8 cellular contexts compared by ENCODE assay signal in the genomic region with DNA sequence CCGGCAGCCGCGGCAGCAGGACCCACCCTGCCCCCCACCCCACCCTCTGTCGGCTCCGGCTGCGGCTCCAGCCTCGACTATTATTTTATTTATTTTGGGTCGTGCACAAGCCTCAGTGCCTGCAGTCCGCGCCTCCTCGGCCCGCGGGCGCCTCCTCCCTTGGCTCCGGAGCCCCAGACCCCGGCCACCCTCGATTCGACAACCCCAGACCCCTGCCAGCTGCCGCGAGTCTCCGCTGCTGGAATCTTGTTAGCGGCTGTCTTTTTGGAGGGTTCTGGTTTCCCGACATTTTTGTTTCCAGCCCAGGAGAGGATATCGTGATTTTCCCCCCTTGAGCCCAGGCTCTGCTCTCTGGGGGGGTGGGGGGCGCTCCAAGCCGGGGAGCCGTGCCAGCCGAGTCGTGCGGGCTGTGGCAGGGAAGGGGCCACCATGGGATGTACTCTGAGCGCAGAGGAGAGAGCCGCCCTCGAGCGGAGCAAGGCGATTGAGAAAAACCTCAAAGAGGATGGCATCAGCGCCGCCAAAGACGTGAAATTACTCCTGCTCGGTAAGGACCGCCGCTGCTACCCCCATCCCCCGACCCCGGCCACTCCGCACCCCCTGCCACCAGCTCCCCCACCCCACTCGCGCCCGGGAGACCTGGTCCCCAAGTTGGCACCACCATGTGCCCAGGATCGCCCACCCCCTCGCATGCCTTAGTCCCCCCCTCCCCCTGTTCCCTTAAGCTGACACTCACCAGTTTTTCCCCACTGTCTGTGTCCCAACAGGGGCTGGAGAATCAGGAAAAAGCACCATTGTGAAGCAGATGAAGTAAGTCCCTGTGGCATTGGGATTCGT. TPM values are rescaled to one million over a fixed set of nuclear protein-coding genes. Genes with fewer than 3 reads are reported as not detected.
DNase-seq lines count a peak whose midpoint lies in the region; ATAC-seq and TF ChIP-seq lines count a peak whose summit lies in the region.
"Had no signal": no experiment of that assay in that cellular context is flagged by ENCODE, and none has a peak within 500 bp of the region (broad histone marks: within the 10 kb centered on the region; RNA-seq: fewer than 3 reads in every experiment).

No MANE protein-coding gene starts in this region.

- POLR2A ChIA-PET in activated CD4-positive, alpha-beta memory T cell treated with anti-CD3 and anti-CD28 coated beads, Interleukin-2, amount 10 ng/mL, durations not matched to agents 7 days and 5 days (lab: Charles Lee) = interaction anchor here (1.0 to 1.4 kb wide), 3 partner anchors 10 to 87 kb away, joined by 3 to 4 read pairs (median 4); no protein-coding TSS in a partner anchor

- H3K36me3 Mint-ChIP-seq in HFFc6 (ENCODE audit: low read depth) = no peaks in the 10 kb centered on the region
- H3K36me3 Mint-ChIP-seq in activated CD4-positive, alpha-beta memory T cell treated with anti-CD3 and anti-CD28 coated beads, Interleukin-2, amount 10 ng/mL, durations not matched to agents 7 days and 5 days (ENCODE audit: low read depth) = no peaks in the 10 kb centered on the region
- H3K36me3 Mint-ChIP-seq in stimulated activated naive B cell treated with anti-CD40 and anti-IgM and Interleukin-4, amounts not matched to agents 10 μg/mL and 1 μg/mL and 100 μg/mL, for 72 hours = peaks cover 0 to 2% of the 10 kb centered on the region in 2 donors

- H3K27me3 Mint-ChIP-seq in HFFc6 (ENCODE audit: insufficient read depth) = peaks cover 49% of the 10 kb centered on the region
- H3K27me3 Mint-ChIP-seq in activated CD4-positive, alpha-beta memory T cell treated with anti-CD3 and anti-CD28 coated beads, Interleukin-2, amount 10 ng/mL, durations not matched to agents 7 days and 5 days = peaks cover 80% of the 10 kb centered on the region
- H3K27me3 Mint-ChIP-seq in stimulated activated naive B cell treated with anti-CD40 and anti-IgM and Interleukin-4, amounts not matched to agents 10 μg/mL and 1 μg/mL and 100 μg/mL, for 72 hours = peaks cover 42 to 59% of the 10 kb centered on the region in 2 donors

- ATAC-seq in stimulated activated naive B cell treated with anti-CD40 and anti-IgM and Interleukin-4, amounts not matched to agents 10 μg/mL and 1 μg/mL and 100 μg/mL, for 72 hours (replicated peaks) = no peak
- no peak for ATAC-seq in GM18867 (IDR thresholded peaks at IDR 0.05; ENCODE audit: unreplicated experiment)

- no peak overlapping the region for H3K27ac Mint-ChIP-seq in HFFc6
- H3K27ac Mint-ChIP-seq in activated CD4-positive, alpha-beta memory T cell treated with anti-CD3 and anti-CD28 coated beads, Interleukin-2, amount 10 ng/mL, durations not matched to agents 7 days and 5 days = no peak overlapping the region
- H3K27ac Mint-ChIP-seq in stimulated activated naive B cell treated with anti-CD40 and anti-IgM and Interleukin-4, amounts not matched to agents 10 μg/mL and 1 μg/mL and 100 μg/mL, for 72 hours = no peak overlapping the region

- peak overlapping the region; percentile 36 for H3K4me3 Mint-ChIP-seq in HFFc6
- H3K4me3 Mint-ChIP-seq in activated CD4-positive, alpha-beta memory T cell treated with anti-CD3 and anti-CD28 coated beads, Interleukin-2, amount 10 ng/mL, durations not matched to agents 7 days and 5 days = peak overlapping the region; percentile 72
- peak overlapping the region; percentile 53 to 82 for H3K4me3 Mint-ChIP-seq in stimulated activated naive B cell treated with anti-CD40 and anti-IgM and Interleukin-4, amounts not matched to agents 10 μg/mL and 1 μg/mL and 100 μg/mL, for 72 hours

- DNase-seq in HFFc6 (no peak), Kasumi-1 (lab: John Stamatoyannopoulos, UW) (no peak), T-helper 9 cell (no peak)
- no peak for DNase-seq in activated CD4-positive, alpha-beta memory T cell treated with anti-CD3 and anti-CD28 coated beads, Interleukin-2, amount 10 ng/mL, durations not matched to agents 7 days and 5 days
- DNase-seq in stimulated activated naive B cell treated with anti-CD40 and anti-IgM and Interleukin-4, amounts not matched to agents 10 μg/mL and 1 μg/mL and 100 μg/mL, for 72 hours = no peak
- DNase-seq: NCI-H1436 treated with DMSO at 0.1 percent for 48 hours had no signal

- TF ChIP-seq CTCF in HFFc6 (IDR thresholded peaks at IDR 0.05) = no peak

- H3K9me3 Mint-ChIP-seq in HFFc6 = no peaks in the 10 kb centered on the region
- no peaks in the 10 kb centered on the region for H3K9me3 Mint-ChIP-seq in activated CD4-positive, alpha-beta memory T cell treated with anti-CD3 and anti-CD28 coated beads, Interleukin-2, amount 10 ng/mL, durations not matched to agents 7 days and 5 days
- no peaks in the 10 kb centered on the region for H3K9me3 Mint-ChIP-seq in stimulated activated naive B cell treated with anti-CD40 and anti-IgM and Interleukin-4, amounts not matched to agents 10 μg/mL and 1 μg/mL and 100 μg/mL, for 72 hours

- H3K4me3 ChIP-seq in iPS-11a (ENCODE audit: low read depth, low read length) = peak overlapping the region; percentile 57

- H3K4me1 Mint-ChIP-seq in HFFc6 (ENCODE audit: low read depth) = no peaks in the 10 kb centered on the region
- H3K4me1 Mint-ChIP-seq in activated CD4-positive, alpha-beta memory T cell treated with anti-CD3 and anti-CD28 coated beads, Interleukin-2, amount 10 ng/mL, durations not matched to agents 7 days and 5 days = peaks cover 29% of the 10 kb centered on the region
- peaks cover 21 to 43% of the 10 kb centered on the region in 2 donors for H3K4me1 Mint-ChIP-seq in stimulated activated naive B cell treated with anti-CD40 and anti-IgM and Interleukin-4, amounts not matched to agents 10 μg/mL and 1 μg/mL and 100 μg/mL, for 72 hours

- CTCF ChIA-PET in activated CD4-positive, alpha-beta memory T cell treated with anti-CD3 and anti-CD28 coated beads, Interleukin-2, amount 10 ng/mL, durations not matched to agents 7 days and 5 days (lab: Charles Lee) = interaction anchor here (1.2 to 2.7 kb wide), 2 partner anchors 11 to 70 kb away, joined by 3 to 10 read pairs; no protein-coding TSS in a partner anchor

RNA-seq across cellular contexts. Expression of gene GNAO1, which starts 0.7 kb away (rescaled TPM):
- under 1 TPM in 5 of 6 experiments, not detected in 1; 0.07 to 0.48 (median 0.37) TPM for total RNA-seq in HFFc6 (2021; fragmentation: NEBNext Ultra II Directional; extraction: Animal tissue kit (Norgen Biotek cat#: 25700))
- 1 to 10 TPM; 1.8 to 2.3 TPM for total RNA-seq in activated CD4-positive, alpha-beta memory T cell treated with anti-CD3 and anti-CD28 coated beads, Interleukin-2, amount 10 ng/mL, durations not matched to agents 7 days and 5 days
